Comparison of ENCODE assay signal across 18 cellular contexts in genomic region chr10:114393886-114394285, GRCh38. TPM values are rescaled to one million over a fixed set of nuclear protein-coding genes. Genes with fewer than 3 reads are reported as not detected.
DNase-seq lines count a peak whose midpoint lies in the region; ATAC-seq and TF ChIP-seq lines count a peak whose summit lies in the region.
"Had no signal": no experiment of that assay in that cellular context is flagged by ENCODE, and none has a peak within 500 bp of the region (broad histone marks: within the 10 kb centered on the region; RNA-seq: fewer than 3 reads in every experiment).

No MANE protein-coding gene starts in this region.

- no peak overlapping the region for H2AFZ ChIP-seq in GM23338

- TF ChIP-seq POLR2A in upper lobe of left lung (IDR thresholded peaks at IDR 0.05): no peak

- H3K27me3 ChIP-seq in GM23338 (ENCODE audit: insufficient read depth): no peaks in the 10 kb centered on the region
- H3K27me3 ChIP-seq in stomach smooth muscle (ENCODE audit: control insufficient read depth in 1 of 2, insufficient read depth in 2 of 2, low read length in 2 of 2): no peaks in the 10 kb centered on the region
- H3K27me3 ChIP-seq in upper lobe of left lung: no peaks in the 10 kb centered on the region
- H3K27me3 ChIP-seq in Caco-2 (replicated peaks; ENCODE audit: control insufficient read depth, insufficient read depth, low read length): no peaks in the 10 kb centered on the region
- H3K27me3 ChIP-seq: MG63 had no signal

- ATAC-seq in GM23338 (peak; percentile 33), upper lobe of left lung (ENCODE audit: low FRiP score in 2 of 2) (no peak)

- no peaks in the 10 kb centered on the region for H3K79me2 ChIP-seq in GM23338 (replicated peaks; ENCODE audit: insufficient read depth)

- no peaks in the 10 kb centered on the region for H3K36me3 Mint-ChIP-seq in GM23338 (ENCODE audit: low read depth)
- H3K36me3 Mint-ChIP-seq in nephron progenitor cell (ENCODE audit: low read depth): no peaks in the 10 kb centered on the region
- no peaks in the 10 kb centered on the region for H3K36me3 Mint-ChIP-seq in Caco-2 (ENCODE audit: insufficient read depth, unreplicated experiment)
- H3K36me3 Mint-ChIP-seq: CD4-positive, alpha-beta memory T cell had no signal

- 93 to 96% methylated on average over 6 to 7 of the region's 7 CpGs for WGBS in upper lobe of left lung, 2 donors

- H3K4me1 ChIP-seq in GM23338 (ENCODE audit: insufficient read depth) (peaks cover 6% of the 10 kb centered on the region; the same call in 1 of the 2 replicates), stomach smooth muscle (ENCODE audit: control insufficient read depth, insufficient read depth, low read length) (peaks cover 55% of the 10 kb centered on the region), upper lobe of left lung (no peaks in the 10 kb centered on the region), Caco-2 (no peaks in the 10 kb centered on the region)

- H3K9me3 ChIP-seq in stomach smooth muscle (ENCODE audit: control insufficient read depth in 2 of 2, low read length in 2 of 2) (no peaks in the 10 kb centered on the region), upper lobe of left lung (no peaks in the 10 kb centered on the region), Caco-2 (no peaks in the 10 kb centered on the region)
- H3K9me3 ChIP-seq: MG63 had no signal

- POLR2A ChIA-PET in Caco-2 (lab: Charles Lee): no interaction called here

- TF ChIP-seq EP300 in upper lobe of left lung (IDR thresholded peaks at IDR 0.05): no peak

- 0 out of 2 replicates have a peak overlapping the region, but pooled peaks have one; percentile 26 for H3K4me2 ChIP-seq in GM23338

- no peaks in the 10 kb centered on the region for H3F3A ChIP-seq in GM23338 (replicated peaks; ENCODE audit: low read depth)

- H3K9me3 Mint-ChIP-seq in GM23338 (no peaks in the 10 kb centered on the region), nephron progenitor cell (no peaks in the 10 kb centered on the region), Caco-2 (ENCODE audit: unreplicated experiment) (no peaks in the 10 kb centered on the region)
- H3K9me3 Mint-ChIP-seq: CD4-positive, alpha-beta memory T cell had no signal

- no peaks in the 10 kb centered on the region for H3K27me3 Mint-ChIP-seq in GM23338 (ENCODE audit: insufficient read depth, low read depth, poor library complexity)
- peaks cover 2% of the 10 kb centered on the region for H3K27me3 Mint-ChIP-seq in nephron progenitor cell (ENCODE audit: low read depth, poor library complexity)
- no peaks in the 10 kb centered on the region for H3K27me3 Mint-ChIP-seq in Caco-2 (ENCODE audit: insufficient read depth, unreplicated experiment)

- no peaks in the 10 kb centered on the region for H3K9me2 ChIP-seq in GM23338 (ENCODE audit: insufficient read depth)

- H3K4me3 Mint-ChIP-seq in GM23338 (no peak overlapping the region), nephron progenitor cell (peak overlapping the region; percentile 26), Caco-2 (ENCODE audit: unreplicated experiment) (no peak overlapping the region)
- H3K4me3 Mint-ChIP-seq: CD4-positive, alpha-beta memory T cell had no signal

- H3K27ac ChIP-seq in GM23338 (ENCODE audit: low read depth) (no peak overlapping the region), coronary artery (peak overlapping the region in 1 of 2 donors; percentile 46), stomach smooth muscle (ENCODE audit: low read length) (peak overlapping the region; percentile 41), caudate nucleus (ENCODE audit: low read depth, low read length) (no peak overlapping the region), upper lobe of left lung (no peak overlapping the region)

- no peak overlapping the region for H3K4me3 ChIP-seq in GM23338
- H3K4me3 ChIP-seq in coronary artery: peak overlapping the region; percentile 3
- peak overlapping the region in 1 of 2 donors; percentile 61 for H3K4me3 ChIP-seq in stomach smooth muscle (ENCODE audit: low read length in 2 of 2)
- no peak overlapping the region for H3K4me3 ChIP-seq in upper lobe of left lung
- no peak overlapping the region for H3K4me3 ChIP-seq in Caco-2 (ENCODE audit: low read depth, low read length)
- H3K4me3 ChIP-seq: MG63 had no signal

- DNase-seq in GM23338 (ENCODE audit: low spot score): no peak
- DNase-seq in coronary artery (ENCODE audit: low spot score): no peak
- no peak for DNase-seq in nephron progenitor cell
- DNase-seq in caudate nucleus (lab: John Stamatoyannopoulos, UW): no peak
- DNase-seq in upper lobe of left lung: no peak
- DNase-seq in Caco-2: no peak
- no peak for DNase-seq in NCI-H146 (lab: John Stamatoyannopoulos, UW)
- DNase-seq: AML-193; CD4-positive, alpha-beta memory T cell; DMS79 treated with DMSO at 0.1 percent for 48 hours; KG1; MG63; NCI-H1092 treated with DMSO at 0.1 percent for 48 hours; NCI-H187 treated with DMSO at 0.1 percent for 48 hours; NCI-H446 treated with DMSO at 0.1 percent for 48 hours; NCI-H748 treated with DMSO at 0.1 percent for 48 hours; SHP77 had no signal

- no TSS peak for BruUV-seq in Caco-2 (replicated peaks; lab: Mats Ljungman, UMichigan)

- H3K4me1 Mint-ChIP-seq in GM23338 (peaks cover 8% of the 10 kb centered on the region; the same call in 1 of the 3 replicates), nephron progenitor cell (peaks cover 92% of the 10 kb centered on the region), Caco-2 (ENCODE audit: low read depth, unreplicated experiment) (no peaks in the 10 kb centered on the region)
- H3K4me1 Mint-ChIP-seq: CD4-positive, alpha-beta memory T cell had no signal

- H4K20me1 ChIP-seq in GM23338 (replicated peaks; ENCODE audit: insufficient read depth): no peaks in the 10 kb centered on the region

- H3K36me3 ChIP-seq in GM23338 (ENCODE audit: insufficient read depth) (no peaks in the 10 kb centered on the region), stomach smooth muscle (ENCODE audit: control insufficient read depth in 2 of 2, insufficient read depth in 2 of 2, low read length in 2 of 2) (no peaks in the 10 kb centered on the region), upper lobe of left lung (no peaks in the 10 kb centered on the region), Caco-2 (ENCODE audit: control insufficient read depth, insufficient read depth, low read length) (no peaks in the 10 kb centered on the region)
- H3K36me3 ChIP-seq: MG63 had no signal

- H3K9ac ChIP-seq in stomach smooth muscle (ENCODE audit: low read length in 2 of 2): peak overlapping the region in 1 of 2 donors; percentile 5

- TF ChIP-seq CTCF in GM23338 (conservative IDR thresholded peaks at IDR 0.05; ENCODE audit: low read depth in 2 of 2) (no peak), coronary artery (IDR thresholded peaks at IDR 0.05) (no peak), nephron progenitor cell (IDR thresholded peaks at IDR 0.05) (no peak), upper lobe of left lung (IDR thresholded peaks at IDR 0.05) (no peak), Caco-2 (IDR thresholded peaks at IDR 0.05; ENCODE audit: insufficient read depth in 1 of 2, low read depth in 1 of 2, low read length in 1 of 2, severe bottlenecking in 1 of 2, unreplicated experiment in 1 of 2) (no peak)

- H3K27ac Mint-ChIP-seq in GM23338: no peak overlapping the region
- H3K27ac Mint-ChIP-seq in nephron progenitor cell: peak overlapping the region; percentile 65
- no peak overlapping the region for H3K27ac Mint-ChIP-seq in Caco-2 (ENCODE audit: unreplicated experiment)
- H3K27ac Mint-ChIP-seq: CD4-positive, alpha-beta memory T cell had no signal

- CTCF ChIA-PET in Caco-2 (lab: Charles Lee): no interaction called here

- intact Hi-C loops in Caco-2 (cut with micrococcal nuclease; ENCODE audit: unreplicated experiment): no loop called here

TF ChIP-seq in GM23338, 12 proteins besides CTCF, POLR2A, EP300 and RAD21 (continues in another document):
- TF ChIP-seq NANOG (IDR thresholded peaks at IDR 0.05; ENCODE audit: borderline replicate concordance): no peak
- no peak for TF ChIP-seq CREB1 (CRISPR knock-in tag; IDR thresholded peaks at IDR 0.05; ENCODE audit: low read depth)
- no peak for TF ChIP-seq EZH2phosphoT487 (IDR thresholded peaks at IDR 0.05; ENCODE audit: unreplicated experiment)
- TF ChIP-seq STAT1 (IDR thresholded peaks at IDR 0.05; ENCODE audit: unreplicated experiment): no peak
- no peak for TF ChIP-seq ZNF331 (CRISPR knock-in tag; IDR thresholded peaks at IDR 0.05; ENCODE audit: low read depth)
- no peak for TF ChIP-seq REST (IDR thresholded peaks at IDR 0.05; ENCODE audit: unreplicated experiment)

RNA-seq across cellular contexts. Expression of gene AFAP1L2, which starts 10.4 kb away (rescaled TPM):
- 6.5 and 7.3 TPM in 2 replicates for total RNA-seq in GM23338 (2014; rRNA removed; shearing (Covaris generic))
- polyA plus RNA-seq in GM23338 (2016; fragmentation: Nextera tagmentation; extraction: Ambion mirVana): 2.3 TPM in 2 replicates
- 1 to 10 TPM; 2.3 to 9.6 (median 3.4) TPM for total RNA-seq in upper lobe of left lung
- 2.3 and 2.6 TPM in 2 replicates for total RNA-seq in Caco-2 (2022)
